Comparison of ENCODE assay signal across 8 cellular contexts in the genomic region with DNA sequence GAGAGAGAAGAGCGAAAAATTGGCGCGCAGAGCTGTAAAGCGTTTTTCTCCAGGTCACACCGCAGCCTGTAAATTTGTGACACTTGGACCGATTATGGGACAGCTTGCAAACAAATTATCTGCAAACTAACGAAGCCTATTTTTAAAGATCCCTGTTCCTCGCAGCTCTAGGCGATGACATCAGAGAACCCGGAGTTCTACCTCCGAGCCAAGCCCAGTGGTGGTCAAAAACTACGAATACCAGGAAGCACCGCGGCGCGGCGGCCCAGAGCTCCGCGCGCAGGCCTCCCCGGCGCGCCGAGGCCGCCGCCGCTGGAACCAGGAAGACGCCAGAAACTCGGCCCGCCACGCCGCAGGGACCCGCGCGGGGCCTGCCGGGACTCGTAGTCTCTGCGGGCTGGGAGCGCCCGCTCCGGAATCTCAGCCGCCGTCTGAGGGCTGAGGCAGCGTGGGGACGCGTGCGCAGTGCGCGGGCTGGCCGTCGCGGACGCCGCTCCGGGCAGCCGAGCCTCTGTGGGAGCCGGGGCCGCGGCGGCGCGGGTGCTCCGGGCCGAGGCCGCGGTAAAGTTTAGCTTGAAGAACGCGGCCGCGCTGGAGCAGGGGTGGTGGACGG. TPM values are rescaled to one million over a fixed set of nuclear protein-coding genes. Genes with fewer than 3 reads are reported as not detected.
A peak's percentile ranks its signal among the peaks of the same experiment; 100 is the strongest.
DNase-seq lines count a peak whose midpoint lies in the region; ATAC-seq and TF ChIP-seq lines count a peak whose summit lies in the region.

TSS of gene PLEKHA1 (plus strand) at position 463 of the 613 bp plus-strand sequence. CDS start 18,493 bp downstream, outside the sequence.

- peaks cover 10% of the 10 kb centered on the region for H3K4me1 ChIP-seq in KMS-11 (ENCODE audit: low read depth, poor library complexity, severe bottlenecking)

- peak within 1 kb of the TSS; percentile 56 for H3K4me2 ChIP-seq in KMS-11

- H3K4me3 ChIP-seq in KMS-11 (IDR thresholded peaks at IDR 0.05; ENCODE audit: insufficient read depth, low read depth, low read length) (no peak within 1 kb of the TSS), fibroblast of the aortic adventitia (ENCODE audit: low read depth, low read length) (peak within 1 kb of the TSS; percentile 75)

- H3K79me2 ChIP-seq in KMS-11 (ENCODE audit: insufficient read depth, low read depth): no peaks in the 10 kb centered on the region

- no peaks in the 10 kb centered on the region for H3K36me3 Mint-ChIP-seq in natural killer cell
- peaks cover 2 to 9% of the 10 kb centered on the region in 2 donors for H3K36me3 Mint-ChIP-seq in stimulated activated naive B cell treated with anti-CD40 and anti-IgM and Interleukin-4, amounts not matched to agents 10 μg/mL and 1 μg/mL and 100 μg/mL, for 72 hours

- peak within 1 kb of the TSS; percentile 98 to 99 for H3K27ac Mint-ChIP-seq in natural killer cell
- peak within 1 kb of the TSS; percentile 99 for H3K27ac Mint-ChIP-seq in stimulated activated naive B cell treated with anti-CD40 and anti-IgM and Interleukin-4, amounts not matched to agents 10 μg/mL and 1 μg/mL and 100 μg/mL, for 72 hours

- peak within 1 kb of the TSS; percentile 97 for H3K4me3 Mint-ChIP-seq in natural killer cell
- peak within 1 kb of the TSS; percentile 94 to 95 for H3K4me3 Mint-ChIP-seq in stimulated activated naive B cell treated with anti-CD40 and anti-IgM and Interleukin-4, amounts not matched to agents 10 μg/mL and 1 μg/mL and 100 μg/mL, for 72 hours

- peaks cover 66% of the 10 kb centered on the region for H3K27me3 ChIP-seq in KMS-11 (ENCODE audit: insufficient read depth, low read depth)

- peak within 1 kb of the TSS; percentile 26; the same call in 1 of the 2 replicates for H3K27ac ChIP-seq in KMS-11

- H3K36me3 ChIP-seq in KMS-11 (ENCODE audit: insufficient read depth): no peaks in the 10 kb centered on the region

- ATAC-seq in GM21825 (IDR thresholded peaks at IDR 0.05; ENCODE audit: unreplicated experiment): peak; percentile 89
- ATAC-seq in natural killer cell: peak; percentile 81 to 91 (median 82)
- ATAC-seq in stimulated activated naive B cell treated with anti-CD40 and anti-IgM and Interleukin-4, amounts not matched to agents 10 μg/mL and 1 μg/mL and 100 μg/mL, for 72 hours (replicated peaks): peak; percentile 84 to 85

- no peaks in the 10 kb centered on the region for H3K9me3 Mint-ChIP-seq in natural killer cell
- peaks cover 0 to under 1% of the 10 kb centered on the region in 2 donors for H3K9me3 Mint-ChIP-seq in stimulated activated naive B cell treated with anti-CD40 and anti-IgM and Interleukin-4, amounts not matched to agents 10 μg/mL and 1 μg/mL and 100 μg/mL, for 72 hours

- H2AFZ ChIP-seq in KMS-11 (ENCODE audit: low read depth): peak within 1 kb of the TSS; percentile 66

- intact Hi-C loops in natural killer cell (cut with micrococcal nuclease): no loop called here

- peaks cover 8 to 10% of the 10 kb centered on the region in 2 donors for H3K27me3 Mint-ChIP-seq in natural killer cell (ENCODE audit: low read depth in 2 of 2)
- H3K27me3 Mint-ChIP-seq in stimulated activated naive B cell treated with anti-CD40 and anti-IgM and Interleukin-4, amounts not matched to agents 10 μg/mL and 1 μg/mL and 100 μg/mL, for 72 hours: peaks cover 19 to 31% of the 10 kb centered on the region in 2 donors

- peak; percentile 93 for DNase-seq in DMS153 treated with DMSO at 0.1 percent for 48 hours (lab: John Stamatoyannopoulos, UW; ENCODE audit: unreplicated experiment)
- peak; percentile 91 to 92 for DNase-seq in SHP77 (lab: John Stamatoyannopoulos, UW)
- peak; percentile 95 for DNase-seq in activated gamma-delta T cell (lab: John Stamatoyannopoulos, UW)
- DNase-seq in fibroblast of the aortic adventitia (ENCODE audit: low read depth): peak; percentile 89
- DNase-seq in natural killer cell: peak; percentile 90
- peak; percentile 93 for DNase-seq in stimulated activated naive B cell treated with anti-CD40 and anti-IgM and Interleukin-4, amounts not matched to agents 10 μg/mL and 1 μg/mL and 100 μg/mL, for 72 hours

- H3K9ac ChIP-seq in KMS-11: peak within 1 kb of the TSS; percentile 62

- H4K20me1 ChIP-seq in KMS-11 (ENCODE audit: insufficient read depth): no peaks in the 10 kb centered on the region

- H3K4me1 Mint-ChIP-seq in natural killer cell: peaks cover 33 to 38% of the 10 kb centered on the region in 2 donors
- peaks cover 17 to 20% of the 10 kb centered on the region in 2 donors for H3K4me1 Mint-ChIP-seq in stimulated activated naive B cell treated with anti-CD40 and anti-IgM and Interleukin-4, amounts not matched to agents 10 μg/mL and 1 μg/mL and 100 μg/mL, for 72 hours

- TF ChIP-seq CTCF in KMS-11 (conservative IDR thresholded peaks at IDR 0.05; ENCODE audit: low read depth, low read length) (no peak), fibroblast of the aortic adventitia (IDR thresholded peaks at IDR 0.05; ENCODE audit: insufficient read depth, low read length) (no peak), natural killer cell (IDR thresholded peaks at IDR 0.05) (no peak)

RNA-seq across cellular contexts. Expression of gene PLEKHA1, which starts in this region (rescaled TPM):
- total RNA-seq in fibroblast of the aortic adventitia (ENCODE audit: low replicate concordance): 16.5 and 29.8 TPM in 2 replicates
- 10 to 100 TPM; 45.9 to 64.6 (median 56.1) TPM for total RNA-seq in natural killer cell
